15 cellular contexts compared by ENCODE assay signal in the genomic region with DNA sequence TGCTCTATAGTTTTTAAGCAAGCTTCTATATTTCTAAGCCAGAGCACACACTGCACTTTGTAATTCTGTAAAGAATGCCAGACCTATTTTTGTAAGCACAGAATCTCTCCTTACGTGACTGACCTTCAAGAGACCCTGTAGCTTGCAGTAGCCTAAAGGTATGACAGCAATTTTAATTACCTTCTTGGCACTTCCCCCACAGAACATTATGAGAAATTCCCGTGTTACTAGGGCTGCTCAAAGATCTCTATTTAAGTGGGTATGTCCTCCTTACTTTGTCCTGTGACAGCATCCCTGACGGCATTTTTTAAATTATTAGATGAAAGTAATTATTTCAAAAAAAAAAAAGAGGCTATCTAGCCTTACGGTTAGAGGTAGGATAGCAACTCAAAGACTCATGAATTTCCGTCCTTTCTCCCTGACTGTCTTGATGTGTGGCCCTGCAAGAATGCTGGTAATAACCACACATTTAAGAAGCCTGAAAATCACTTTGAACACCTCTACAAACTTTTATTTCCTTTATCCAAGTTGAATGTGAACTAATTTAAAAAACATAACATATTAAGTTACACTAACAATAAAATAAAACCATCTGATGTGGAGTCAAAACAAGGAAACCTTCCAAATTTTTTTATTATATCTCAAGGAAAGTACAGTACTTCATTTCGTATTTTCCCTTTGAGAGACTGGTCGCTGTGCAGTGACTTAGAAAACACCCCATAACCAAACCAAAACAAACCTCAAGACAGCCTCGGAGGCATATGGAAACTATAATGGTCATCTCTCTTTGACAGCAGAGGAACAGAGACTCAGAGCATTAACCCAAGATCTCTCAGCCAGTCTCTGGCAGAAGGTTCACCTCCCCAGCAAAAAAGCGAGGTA. TPM values are rescaled to one million over a fixed set of nuclear protein-coding genes. Genes with fewer than 3 reads are reported as not detected.
DNase-seq lines count a peak whose midpoint lies in the region; ATAC-seq, FAIRE-seq and TF ChIP-seq lines count a peak whose summit lies in the region.
"Had no signal": no experiment of that assay in that cellular context is flagged by ENCODE, and none has a peak within 500 bp of the region (broad histone marks: within the 10 kb centered on the region; RNA-seq: fewer than 3 reads in every experiment).

No MANE protein-coding gene starts in this region.

- no peaks in the 10 kb centered on the region for H3K9me3 Mint-ChIP-seq in astrocyte (ENCODE audit: unreplicated experiment)
- no peaks in the 10 kb centered on the region for H3K9me3 Mint-ChIP-seq in stimulated activated naive CD8-positive, alpha-beta T cell treated with anti-CD3 and anti-CD28 coated beads, Interleukin-15, amount 100 ng/mL, for 72 hours
- H3K9me3 Mint-ChIP-seq: activated naive CD4-positive, alpha-beta T cell treated with anti-CD3 and anti-CD28 coated beads, Interleukin-2, amount 50 U/mL, for 24 hours; GM23338 had no signal

- H2AFZ ChIP-seq in HepG2 (ENCODE audit: low read length), result no peak overlapping the region
- H2AFZ ChIP-seq in astrocyte (ENCODE audit: low read depth, low read length), result no peak overlapping the region
- H2AFZ ChIP-seq: GM23338, parathyroid adenoma had no signal

- H3K4me3 Mint-ChIP-seq in astrocyte (ENCODE audit: unreplicated experiment), result no peak overlapping the region
- no peak overlapping the region for H3K4me3 Mint-ChIP-seq in stimulated activated naive CD8-positive, alpha-beta T cell treated with anti-CD3 and anti-CD28 coated beads, Interleukin-15, amount 100 ng/mL, for 72 hours
- H3K4me3 Mint-ChIP-seq: activated CD4-positive, alpha-beta T cell treated with anti-CD3 and anti-CD28 coated beads for 36 hours; activated naive CD4-positive, alpha-beta T cell treated with anti-CD3 and anti-CD28 coated beads, Interleukin-2, amount 50 U/mL, for 24 hours; GM23338; T-helper 2 cell treated with Interferon-gamma antibody and Interleukin-4, amounts not matched to agents 5 μg/mL and 100 μg/mL, for 36 hours had no signal

- no peak for TF ChIP-seq EP300 in HepG2 (IDR thresholded peaks at IDR 0.05; ENCODE audit: low read depth in 2 of 2, low read length in 2 of 2)
- no peak for TF ChIP-seq EP300 in HepG2 (CRISPR knock-in tag; IDR thresholded peaks at IDR 0.05; ENCODE audit: borderline replicate concordance)

- in situ Hi-C loops in HepG2 (cut with HindIII; ENCODE audit: extremely low pct_ligation_motif_present, low pct_unique_long_range_greater_than_20kb), result no loop called here

- WGBS in HepG2 (ENCODE audit: low lambda C conversion rate), result 41% methylated on average over 9 of the region's 9 CpGs
- 68% methylated on average over 9 of the region's 9 CpGs for WGBS in right lobe of liver (ENCODE audit: insufficient coverage, low coverage, low lambda C conversion rate, missing lambda C conversion rate)
- no CpG with 5 or more reads among the region's 9 CpGs for WGBS in mesendoderm (ENCODE audit: extremely low coverage, insufficient coverage, low lambda C conversion rate)

- FAIRE-seq in HepG2 (lab: Jason Lieb, UNC), result no peak
- FAIRE-seq in astrocyte (lab: Jason Lieb, UNC), result no peak
- FAIRE-seq: islet of Langerhans had no signal

- H3K4me1 Mint-ChIP-seq in astrocyte (ENCODE audit: low read depth, unreplicated experiment), result peaks cover 52% of the 10 kb centered on the region
- peaks cover 12% of the 10 kb centered on the region for H3K4me1 Mint-ChIP-seq in stimulated activated naive CD8-positive, alpha-beta T cell treated with anti-CD3 and anti-CD28 coated beads, Interleukin-15, amount 100 ng/mL, for 72 hours
- H3K4me1 Mint-ChIP-seq: activated naive CD4-positive, alpha-beta T cell treated with anti-CD3 and anti-CD28 coated beads, Interleukin-2, amount 50 U/mL, for 24 hours had no signal

- H3K4me2 ChIP-seq in HepG2 (ENCODE audit: low read depth, low read length), result peak overlapping the region; percentile 11; the same call in 1 of the 2 replicates
- H3K4me2 ChIP-seq in astrocyte (ENCODE audit: low read length), result peak overlapping the region; percentile 57
- H3K4me2 ChIP-seq in mesendoderm (ENCODE audit: low read length), result no peak overlapping the region
- H3K4me2 ChIP-seq: GM23338 had no signal

- H3K56ac ChIP-seq in mesendoderm (ENCODE audit: low read length), result no peak overlapping the region

- H3K36me3 Mint-ChIP-seq in astrocyte (ENCODE audit: low read depth, unreplicated experiment), result peaks cover 11% of the 10 kb centered on the region

- H3K27me3 ChIP-seq in HepG2 (ENCODE audit: control insufficient read depth in 1 of 2, insufficient read depth in 2 of 2, low read length in 2 of 2), result peaks cover 0 to 42% of the 10 kb centered on the region in 2 experiments; a peak in 3 of 5 replicates
- H3K27me3 ChIP-seq in right lobe of liver, result no peaks in the 10 kb centered on the region
- no peaks in the 10 kb centered on the region for H3K27me3 ChIP-seq in astrocyte (ENCODE audit: insufficient read depth, low read length)
- H3K27me3 ChIP-seq in mesendoderm (ENCODE audit: insufficient read depth, low read length, poor library complexity), result no peaks in the 10 kb centered on the region
- H3K27me3 ChIP-seq: suprapubic skin had no signal

- no peaks in the 10 kb centered on the region for H3K27me3 Mint-ChIP-seq in astrocyte (ENCODE audit: low read depth, unreplicated experiment)
- H3K27me3 Mint-ChIP-seq in stimulated activated naive CD8-positive, alpha-beta T cell treated with anti-CD3 and anti-CD28 coated beads, Interleukin-15, amount 100 ng/mL, for 72 hours, result peaks cover 8% of the 10 kb centered on the region

- no peak overlapping the region for H2BK5ac ChIP-seq in mesendoderm (ENCODE audit: low read length)

- no peak for TF ChIP-seq RAD21 in HepG2 (CRISPR knock-in tag; IDR thresholded peaks at IDR 0.05)

- H3K23ac ChIP-seq in mesendoderm (ENCODE audit: low read length), result no peak overlapping the region

- ATAC-seq in HepG2 (no peak), right lobe of liver (no peak), HG03432 (IDR thresholded peaks at IDR 0.05; ENCODE audit: unreplicated experiment) (no peak)
- no peak for ATAC-seq in stimulated activated naive CD8-positive, alpha-beta T cell treated with anti-CD3 and anti-CD28 coated beads, Interleukin-15, amount 100 ng/mL, for 72 hours
- ATAC-seq: activated CD4-positive, alpha-beta T cell treated with anti-CD3 and anti-CD28 coated beads for 36 hours; GM23338 had no signal

- H3K4me1 ChIP-seq in HepG2 (ENCODE audit: insufficient read depth, low read length) (peaks cover 37% of the 10 kb centered on the region), right lobe of liver (no peaks in the 10 kb centered on the region), astrocyte (ENCODE audit: insufficient read depth, low read length) (peaks cover 41% of the 10 kb centered on the region), mesendoderm (ENCODE audit: control insufficient read depth, low read depth, low read length) (no peaks in the 10 kb centered on the region)
- H3K4me1 ChIP-seq: parathyroid adenoma, suprapubic skin had no signal

- no peak overlapping the region for H3K18ac ChIP-seq in mesendoderm (ENCODE audit: low read length)

- TF ChIP-seq CTCF in HepG2 (CRISPR knock-in tag; IDR thresholded peaks at IDR 0.05), result no peak
- no peak for TF ChIP-seq CTCF in right lobe of liver (IDR thresholded peaks at IDR 0.05)
- no peak for TF ChIP-seq CTCF in astrocyte (IDR thresholded peaks at IDR 0.05; ENCODE audit: insufficient read depth, low read depth, low read length)

- H3K36me3 ChIP-seq in HepG2 (replicated peaks in 1 of 2; ENCODE audit: control insufficient read depth in 1 of 2, insufficient read depth in 2 of 2, low read length in 2 of 2), result no peaks in the 10 kb centered on the region
- no peaks in the 10 kb centered on the region for H3K36me3 ChIP-seq in right lobe of liver
- H3K36me3 ChIP-seq in astrocyte (ENCODE audit: insufficient read depth, low read length), result no peaks in the 10 kb centered on the region
- H3K36me3 ChIP-seq in mesendoderm (ENCODE audit: control insufficient read depth, insufficient read depth, low read length), result no peaks in the 10 kb centered on the region
- H3K36me3 ChIP-seq: suprapubic skin had no signal

- CTCF ChIA-PET in HepG2 (lab: Yijun Ruan, JAX; ENCODE audit: low intra/inter-chr PET ratio, low total read pairs), result no interaction called here

- H3K9me3 ChIP-seq in HepG2 (ENCODE audit: low read length), result no peaks in the 10 kb centered on the region
- H3K9me3 ChIP-seq in right lobe of liver, result no peaks in the 10 kb centered on the region
- no peaks in the 10 kb centered on the region for H3K9me3 ChIP-seq in astrocyte (ENCODE audit: insufficient read depth, low read depth, low read length)
- H3K9me3 ChIP-seq: suprapubic skin had no signal

- TF ChIP-seq POLR2A in HepG2 (IDR thresholded peaks at IDR 0.05; ENCODE audit: insufficient read depth in 1 of 2, low read depth in 2 of 2, low read length in 2 of 2) (no peak), right lobe of liver (IDR thresholded peaks at IDR 0.05) (no peak)

- H3K27ac ChIP-seq in HepG2 (ENCODE audit: extremely low read length, insufficient read depth, low read length) (no peak overlapping the region), right lobe of liver (no peak overlapping the region), astrocyte (ENCODE audit: low read depth, low read length) (peak overlapping the region; percentile 66), mesendoderm (ENCODE audit: low read depth, low read length) (no peak overlapping the region)
- H3K27ac ChIP-seq: parathyroid adenoma, suprapubic skin had no signal

- no peak overlapping the region for H4K5ac ChIP-seq in mesendoderm (ENCODE audit: low read length)

- H3K9ac ChIP-seq in HepG2 (ENCODE audit: insufficient read depth, low read depth, low read length) (no peak overlapping the region), astrocyte (ENCODE audit: low read length) (peak overlapping the region; percentile 20), mesendoderm (ENCODE audit: low read length) (no peak overlapping the region)
- H3K9ac ChIP-seq: parathyroid adenoma had no signal

- H4K8ac ChIP-seq in mesendoderm (ENCODE audit: low read depth, low read length), result no peak overlapping the region

- intact Hi-C loops in HepG2 (cut with micrococcal nuclease; ENCODE audit: unreplicated experiment) (no loop called here), right lobe of liver (cut with DNase I) (no loop called here)

- DNase-seq in HepG2 (ENCODE audit: low spot score) (no peak), right lobe of liver (no peak), astrocyte (ENCODE audit: low read depth) (peak; percentile 81), mesendoderm (peak; percentile 75), mucosa of gallbladder (ENCODE audit: low spot score) (no peak), NCI-H345 treated with DMSO at 0.1 percent for 48 hours (lab: John Stamatoyannopoulos, UW; ENCODE audit: unreplicated experiment) (no peak)
- DNase-seq in stimulated activated naive CD8-positive, alpha-beta T cell treated with anti-CD3 and anti-CD28 coated beads, Interleukin-15, amount 100 ng/mL, for 72 hours, result no peak
- DNase-seq: activated CD4-positive, alpha-beta T cell treated with anti-CD3 and anti-CD28 coated beads for 36 hours had no signal

- H3K79me2 ChIP-seq in HepG2 (ENCODE audit: insufficient read depth, low read length) (no peaks in the 10 kb centered on the region), astrocyte (ENCODE audit: insufficient read depth, low read length) (no peaks in the 10 kb centered on the region), mesendoderm (ENCODE audit: control insufficient read depth, insufficient read depth, low read length) (no peaks in the 10 kb centered on the region)
- H3K79me2 ChIP-seq: parathyroid adenoma had no signal

- H4K20me1 ChIP-seq in HepG2 (ENCODE audit: insufficient read depth, low read length) (no peaks in the 10 kb centered on the region), astrocyte (ENCODE audit: insufficient read depth, low read length) (no peaks in the 10 kb centered on the region)

- no peak overlapping the region for H3K4ac ChIP-seq in mesendoderm (ENCODE audit: low read depth, low read length)

- H3K27ac Mint-ChIP-seq in astrocyte (ENCODE audit: unreplicated experiment), result peak overlapping the region; percentile 77
- H3K27ac Mint-ChIP-seq in stimulated activated naive CD8-positive, alpha-beta T cell treated with anti-CD3 and anti-CD28 coated beads, Interleukin-15, amount 100 ng/mL, for 72 hours, result no peak overlapping the region
- H3K27ac Mint-ChIP-seq: activated CD4-positive, alpha-beta T cell treated with anti-CD3 and anti-CD28 coated beads for 36 hours; activated naive CD4-positive, alpha-beta T cell treated with anti-CD3 and anti-CD28 coated beads, Interleukin-2, amount 50 U/mL, for 24 hours; GM23338; T-helper 2 cell treated with Interferon-gamma antibody and Interleukin-4, amounts not matched to agents 5 μg/mL and 100 μg/mL, for 36 hours had no signal

- H3K79me1 ChIP-seq in mesendoderm (ENCODE audit: low read length), result no peaks in the 10 kb centered on the region

- H2AK5ac ChIP-seq in mesendoderm (ENCODE audit: low read length), result no peak overlapping the region

- BruUV-seq in HepG2 (replicated peaks; lab: Mats Ljungman, UMichigan), result no TSS peak

- no peak overlapping the region for H2BK120ac ChIP-seq in mesendoderm (ENCODE audit: low read depth, low read length)

- H3K4me3 ChIP-seq in HepG2 (replicated peaks in 1 of 3; ENCODE audit: insufficient read depth in 1 of 3, low read depth in 2 of 3, low read length in 3 of 3) (no peak overlapping the region), right lobe of liver (no peak overlapping the region), astrocyte (ENCODE audit: insufficient read depth, low read depth, low read length) (no peak overlapping the region), mesendoderm (ENCODE audit: low read length) (no peak overlapping the region)
- H3K4me3 ChIP-seq: GM23338, suprapubic skin had no signal

- H2BK15ac ChIP-seq in mesendoderm (replicated peaks; ENCODE audit: low read depth), result no peak overlapping the region

- POLR2A ChIA-PET in HepG2 (lab: Yijun Ruan, JAX), result no interaction called here

RNA-seq across cellular contexts. Expression of a gene that starts 54.9 kb away (rescaled TPM):
- total RNA-seq in HepG2 (2016; rRNA removed; fragmentation: Illumina TruSeq; extraction: Trizol), result 15.6 and 21.2 TPM in 2 replicates
- 5.0 and 7.1 TPM in 2 replicates for total RNA-seq in HepG2 (2016; cell fraction: cytosol; rRNA removed; fragmentation: Illumina TruSeq; extraction: Trizol; ENCODE audit: low read depth)
- 18.0 and 20.6 TPM in 2 replicates for total RNA-seq in HepG2 (2016; cell fraction: insoluble cytoplasmic fraction; rRNA removed; fragmentation: Illumina TruSeq; extraction: Trizol)
- total RNA-seq in HepG2 (2016; cell fraction: membrane; rRNA removed; fragmentation: Illumina TruSeq; extraction: Trizol), result 7.0 and 9.7 TPM in 2 replicates
- total RNA-seq in HepG2 (2016; cell fraction: nucleus; rRNA removed; fragmentation: Illumina TruSeq; extraction: Trizol), result 25.7 and 29.0 TPM in 2 replicates
- polyA plus RNA-seq in HepG2 (2011; rRNA removed), result 11.8 and 12.2 TPM in 2 replicates
- polyA plus RNA-seq in HepG2 (2011; cell fraction: cytosol; rRNA removed), result 4.0 and 5.9 TPM in 2 replicates
- polyA plus RNA-seq in HepG2 (2011; cell fraction: nucleus; rRNA removed), result 11.5 and 14.3 TPM in 2 replicates
- polyA plus RNA-seq in HepG2 (2012), result 11.8 and 15.7 TPM in 2 replicates
- polyA plus RNA-seq in HepG2 (2016; cell fraction: cytosol; fragmentation: Illumina TruSeq; extraction: Trizol; ENCODE audit: low read depth), result 2.6 and 2.8 TPM in 2 replicates
- polyA plus RNA-seq in HepG2 (2016; cell fraction: insoluble cytoplasmic fraction; fragmentation: Illumina TruSeq; extraction: Trizol; ENCODE audit: low read depth), result 20.7 and 21.6 TPM in 2 replicates
- 4.4 and 5.0 TPM in 2 replicates for polyA plus RNA-seq in HepG2 (2016; cell fraction: membrane; fragmentation: Illumina TruSeq; extraction: Trizol; ENCODE audit: low read depth)
- 29.8 and 30.6 TPM in 2 replicates for polyA plus RNA-seq in HepG2 (2016; cell fraction: nucleus; fragmentation: Illumina TruSeq; extraction: Trizol; ENCODE audit: insufficient read depth, low read depth)
- polyA minus RNA-seq in HepG2 (2011; rRNA and poly(A)+ RNA removed; ENCODE audit: low replicate concordance), result 5.8 and 11.7 TPM in 2 replicates
- polyA minus RNA-seq in HepG2 (2011; cell fraction: cytosol; rRNA and poly(A)+ RNA removed), result 2.6 and 4.5 TPM in 2 replicates
- 34.9 and 67.8 TPM in 2 replicates for polyA minus RNA-seq in HepG2 (2011; cell fraction: nucleus; rRNA and poly(A)+ RNA removed)
- total RNA-seq in right lobe of liver, result 1 to 10 TPM; 1.6 to 4.3 (median 3.4) TPM
- total RNA-seq in astrocyte, result 9.4 and 11.5 TPM in 2 replicates
- 13.5 TPM for polyA plus RNA-seq in mesendoderm (2013, experiment 1 of 2)
- 13.2 TPM for polyA plus RNA-seq in mesendoderm (2013, experiment 2 of 2)
- 6.2 TPM for total RNA-seq in mucosa of gallbladder

RNA-seq across cellular contexts. Expression of a gene that starts 58.5 kb away (rescaled TPM):
- total RNA-seq in HepG2 (2016; rRNA removed; fragmentation: Illumina TruSeq; extraction: Trizol) (0.38 TPM in 1 of 2 replicates, not detected in the other), right lobe of liver (1 to 10 TPM in 3 of 6 experiments, under 1 TPM in 2, not detected in 1; 0.25 to 1.7 (median 1.4) TPM), astrocyte (28.7 and 41.6 TPM in 2 replicates), mucosa of gallbladder (2.7 TPM)
- total RNA-seq in HepG2 (2016; cell fraction: cytosol; rRNA removed; fragmentation: Illumina TruSeq; extraction: Trizol; ENCODE audit: low read depth), result not detected in 2 replicates
- 0.15 and 0.19 TPM in 2 replicates for total RNA-seq in HepG2 (2016; cell fraction: insoluble cytoplasmic fraction; rRNA removed; fragmentation: Illumina TruSeq; extraction: Trizol)
- 0.17 TPM in 1 of 2 replicates, not detected in the other for total RNA-seq in HepG2 (2016; cell fraction: membrane; rRNA removed; fragmentation: Illumina TruSeq; extraction: Trizol)
- total RNA-seq in HepG2 (2016; cell fraction: nucleus; rRNA removed; fragmentation: Illumina TruSeq; extraction: Trizol), result 0.50 TPM in 1 of 2 replicates, not detected in the other
- 3.3 and 3.8 TPM in 2 replicates for polyA plus RNA-seq in HepG2 (2011; rRNA removed)
- 1.6 and 1.7 TPM in 2 replicates for polyA plus RNA-seq in HepG2 (2011; cell fraction: cytosol; rRNA removed)
- polyA plus RNA-seq in HepG2 (2011; cell fraction: nucleus; rRNA removed), result 21.5 and 25.6 TPM in 2 replicates
- polyA plus RNA-seq in HepG2 (2012), result 5.7 and 7.4 TPM in 2 replicates
- not detected in 2 replicates for polyA plus RNA-seq in HepG2 (2016; cell fraction: cytosol; fragmentation: Illumina TruSeq; extraction: Trizol; ENCODE audit: low read depth)
- polyA plus RNA-seq in HepG2 (2016; cell fraction: insoluble cytoplasmic fraction; fragmentation: Illumina TruSeq; extraction: Trizol; ENCODE audit: low read depth), result 0.28 TPM in 1 of 2 replicates, not detected in the other
- 0.09 and 0.35 TPM in 2 replicates for polyA plus RNA-seq in HepG2 (2016; cell fraction: membrane; fragmentation: Illumina TruSeq; extraction: Trizol; ENCODE audit: low read depth)
- 1.4 and 1.9 TPM in 2 replicates for polyA plus RNA-seq in HepG2 (2016; cell fraction: nucleus; fragmentation: Illumina TruSeq; extraction: Trizol; ENCODE audit: insufficient read depth, low read depth)
- polyA minus RNA-seq in HepG2 (2011; rRNA and poly(A)+ RNA removed; ENCODE audit: low replicate concordance), result 1.8 TPM in 1 of 2 replicates, not detected in the other
- polyA minus RNA-seq in HepG2 (2011; cell fraction: cytosol; rRNA and poly(A)+ RNA removed), result 0.59 and 0.88 TPM in 2 replicates
- 2.5 and 3.3 TPM in 2 replicates for polyA minus RNA-seq in HepG2 (2011; cell fraction: nucleus; rRNA and poly(A)+ RNA removed)
- 5.1 TPM for polyA plus RNA-seq in mesendoderm (2013, experiment 1 of 2)
- 4.7 TPM for polyA plus RNA-seq in mesendoderm (2013, experiment 2 of 2)

Comparison
In these comparisons a context has a peak if more than half of its experiments do, and no peak if none do; other contexts are left out.
1. DNase-seq: peak in astrocyte (single experiment) and mesendoderm (single experiment); none in HepG2 (single experiment), right lobe of liver (0 of 3), mucosa of gallbladder (single experiment), NCI-H345 treated with DMSO at 0.1 percent for 48 hours (single experiment) and stimulated activated naive CD8-positive, alpha-beta T cell treated with anti-CD3 and anti-CD28 coated beads, Interleukin-15, amount 100 ng/mL, for 72 hours (0 of 2).